In genomic region chr16:78288915-78289314, GRCh38 we compare ENCODE assay signal across 22 cellular contexts.
DNase-seq lines count a peak whose midpoint lies in the region; ATAC-seq, FAIRE-seq and TF ChIP-seq lines count a peak whose summit lies in the region.
"Had no signal": no experiment of that assay in that cellular context is flagged by ENCODE, and none has a peak within 500 bp of the region (broad histone marks: within the 10 kb centered on the region; RNA-seq: fewer than 3 reads in every experiment).

No MANE protein-coding gene starts in this region.

- H3K4me2 ChIP-seq in HepG2 (ENCODE audit: low read depth, low read length) (no peak overlapping the region), neural progenitor cell (peak overlapping the region; percentile 58), Karpas-422 (ENCODE audit: low read depth, low read length, poor library complexity, severe bottlenecking) (no peak overlapping the region)
- H3K4me2 ChIP-seq: A549; BLaER1 treated with 17β-estradiol and CSF1 and Interleukin-3, amounts not matched to agents 10 nM and 100 nM had no signal

- in situ Hi-C loops in HepG2 (cut with HindIII; ENCODE audit: extremely low pct_ligation_motif_present, low pct_unique_long_range_greater_than_20kb) = no loop called here

- no peak overlapping the region for H3K27ac ChIP-seq in HepG2 (ENCODE audit: extremely low read length, insufficient read depth, low read length)
- H3K27ac ChIP-seq in right lobe of liver = no peak overlapping the region
- H3K27ac ChIP-seq in neural progenitor cell = no peak overlapping the region
- H3K27ac ChIP-seq in tibial artery = peak overlapping the region; percentile 65
- H3K27ac ChIP-seq in Karpas-422 (ENCODE audit: low read length) = no peak overlapping the region
- H3K27ac ChIP-seq: A549; BLaER1 treated with 17β-estradiol and CSF1 and Interleukin-3, amounts not matched to agents 10 nM and 100 nM; SJCRH30 had no signal

- H4K20me1 ChIP-seq in HepG2 (ENCODE audit: insufficient read depth, low read length) (no peaks in the 10 kb centered on the region), neural progenitor cell (ENCODE audit: low read depth) (no peaks in the 10 kb centered on the region), Karpas-422 (ENCODE audit: insufficient read depth, low read depth, low read length) (no peaks in the 10 kb centered on the region)
- H4K20me1 ChIP-seq: BLaER1 treated with 17β-estradiol and CSF1 and Interleukin-3, amounts not matched to agents 10 nM and 100 nM had no signal

- no peak for FAIRE-seq in HepG2 (lab: Jason Lieb, UNC)
- FAIRE-seq: A549 had no signal

- intact Hi-C loops in HepG2 (cut with micrococcal nuclease; ENCODE audit: unreplicated experiment) = loop anchor here (5.0 kb wide), 1 partner anchor 193 kb away; no protein-coding TSS in a partner anchor
- intact Hi-C loops in right lobe of liver (cut with DNase I) = no loop called here
- intact Hi-C loops in head of caudate nucleus (cut with DNase I) = no loop called here
- intact Hi-C loops in tibial artery (cut with DNase I; ENCODE audit: low total_unique reads) = no loop called here

- H3K9ac ChIP-seq in HepG2 (ENCODE audit: insufficient read depth, low read depth, low read length) (no peak overlapping the region), neural progenitor cell (no peak overlapping the region), Karpas-422 (ENCODE audit: low read length) (no peak overlapping the region)
- H3K9ac ChIP-seq: BLaER1 treated with 17β-estradiol and CSF1 and Interleukin-3, amounts not matched to agents 10 nM and 100 nM had no signal

- 97% methylated on average over 10 of the region's 10 CpGs for WGBS in HepG2 (ENCODE audit: low lambda C conversion rate)
- WGBS in right lobe of liver (ENCODE audit: insufficient coverage, low coverage, low lambda C conversion rate, missing lambda C conversion rate) = 86% methylated on average over 7 of the region's 10 CpGs

- TF ChIP-seq RAD21 in HepG2 (CRISPR knock-in tag; IDR thresholded peaks at IDR 0.05) = no peak

- peaks cover under 1% of the 10 kb centered on the region for H3K36me3 Mint-ChIP-seq in neural progenitor cell
- H3K36me3 Mint-ChIP-seq: CD8-positive, alpha-beta T cell had no signal

- CTCF ChIA-PET in HepG2 (lab: Yijun Ruan, JAX; ENCODE audit: low intra/inter-chr PET ratio, low total read pairs) = no interaction called here

- POLR2A ChIA-PET in HepG2 (lab: Yijun Ruan, JAX) = no interaction called here

- H3K27ac Mint-ChIP-seq in neural progenitor cell = peak overlapping the region; percentile 65
- H3K27ac Mint-ChIP-seq: CD8-positive, alpha-beta T cell had no signal

- ATAC-seq in HepG2 = no peak
- no peak for ATAC-seq in right lobe of liver
- no peak for ATAC-seq in HG03460 (IDR thresholded peaks at IDR 0.05; ENCODE audit: unreplicated experiment)
- ATAC-seq: A549; CD8-positive, alpha-beta T cell had no signal

- H3K4me3 Mint-ChIP-seq in neural progenitor cell = no peak overlapping the region
- H3K4me3 Mint-ChIP-seq: CD8-positive, alpha-beta T cell had no signal

- DNase-seq in HepG2 (ENCODE audit: low spot score) (no peak), right lobe of liver (no peak), head of caudate nucleus (peak in 24 of 42 donors; percentile 3 to 54 (median 30)), neural progenitor cell (ENCODE audit: low spot score) (no peak), tibial artery (peak in 1 of 2 donors; percentile 71), A172 (ENCODE audit: low spot score) (no peak), Karpas-422 (no peak)
- DNase-seq: Calu3; CD8-positive, alpha-beta T cell; DND-41; IMR-90; MG63; NCI-H1048; NCI-H1436 treated with DMSO at 0.1 percent for 48 hours; NCI-H2029; NCI-H345; NCI-H524 treated with DMSO at 0.1 percent for 48 hours; SJCRH30 had no signal

- H3K36me3 ChIP-seq in HepG2 (replicated peaks in 1 of 2; ENCODE audit: control insufficient read depth in 1 of 2, insufficient read depth in 2 of 2, low read length in 2 of 2) (no peaks in the 10 kb centered on the region), right lobe of liver (no peaks in the 10 kb centered on the region), neural progenitor cell (no peaks in the 10 kb centered on the region), tibial artery (no peaks in the 10 kb centered on the region), Karpas-422 (ENCODE audit: insufficient read depth, low read length) (no peaks in the 10 kb centered on the region)
- H3K36me3 ChIP-seq: BLaER1 treated with 17β-estradiol and CSF1 and Interleukin-3, amounts not matched to agents 10 nM and 100 nM; HAP-1; MG63; SJCRH30 had no signal

- peaks cover under 1% of the 10 kb centered on the region for H3K9me3 Mint-ChIP-seq in neural progenitor cell
- H3K9me3 Mint-ChIP-seq: CD8-positive, alpha-beta T cell had no signal

- H3K4me3 ChIP-seq in HepG2 (replicated peaks in 1 of 3; ENCODE audit: insufficient read depth in 1 of 3, low read depth in 2 of 3, low read length in 3 of 3) (no peak overlapping the region), right lobe of liver (no peak overlapping the region), neural progenitor cell (no peak overlapping the region), tibial artery (peak overlapping the region in 1 of 2 donors; percentile 30), Karpas-422 (ENCODE audit: low read length) (no peak overlapping the region)
- H3K4me3 ChIP-seq: A549; BLaER1 treated with 17β-estradiol and CSF1 and Interleukin-3, amounts not matched to agents 10 nM and 100 nM; HAP-1; MG63; SJCRH30 had no signal

- no TSS peak for BruUV-seq in HepG2 (replicated peaks; lab: Mats Ljungman, UMichigan)

- H3K27me3 Mint-ChIP-seq in neural progenitor cell (ENCODE audit: insufficient read depth, low read depth) = no peaks in the 10 kb centered on the region

- H3K79me2 ChIP-seq in HepG2 (ENCODE audit: insufficient read depth, low read length) = no peaks in the 10 kb centered on the region
- no peaks in the 10 kb centered on the region for H3K79me2 ChIP-seq in neural progenitor cell (ENCODE audit: low read depth)
- H3K79me2 ChIP-seq in Karpas-422 (ENCODE audit: low read length) = no peaks in the 10 kb centered on the region

- H3K9me3 ChIP-seq in HepG2 (ENCODE audit: low read length) = no peaks in the 10 kb centered on the region
- no peaks in the 10 kb centered on the region for H3K9me3 ChIP-seq in right lobe of liver
- H3K9me3 ChIP-seq in neural progenitor cell (ENCODE audit: low read depth) = no peaks in the 10 kb centered on the region
- no peaks in the 10 kb centered on the region for H3K9me3 ChIP-seq in tibial artery
- no peaks in the 10 kb centered on the region for H3K9me3 ChIP-seq in Karpas-422 (ENCODE audit: low read length)
- H3K9me3 ChIP-seq: A549; BLaER1 treated with 17β-estradiol and CSF1 and Interleukin-3, amounts not matched to agents 10 nM and 100 nM; HAP-1; MG63; SJCRH30 had no signal

- H2AFZ ChIP-seq in HepG2 (ENCODE audit: low read length) (no peak overlapping the region), neural progenitor cell (replicated peaks) (no peak overlapping the region), Karpas-422 (ENCODE audit: low read length) (no peak overlapping the region)

- peaks cover 25% of the 10 kb centered on the region for H3F3A ChIP-seq in neural progenitor cell (ENCODE audit: low read depth)

- no peaks in the 10 kb centered on the region for H3K9me2 ChIP-seq in Karpas-422 (replicated peaks; ENCODE audit: insufficient read depth, low read length)

- TF ChIP-seq CTCF in HepG2 (CRISPR knock-in tag; IDR thresholded peaks at IDR 0.05) = no peak
- no peak for TF ChIP-seq CTCF in right lobe of liver (IDR thresholded peaks at IDR 0.05)
- TF ChIP-seq CTCF in neural progenitor cell (IDR thresholded peaks at IDR 0.05) = no peak
- no peak for TF ChIP-seq CTCF in tibial artery (IDR thresholded peaks at IDR 0.05)

- TF ChIP-seq POLR2A in HepG2 (IDR thresholded peaks at IDR 0.05; ENCODE audit: insufficient read depth in 1 of 2, low read depth in 2 of 2, low read length in 2 of 2) (no peak), right lobe of liver (IDR thresholded peaks at IDR 0.05) (no peak)

- no peak for TF ChIP-seq EP300 in HepG2 (IDR thresholded peaks at IDR 0.05; ENCODE audit: low read depth in 2 of 2, low read length in 2 of 2)
- TF ChIP-seq EP300 in HepG2 (CRISPR knock-in tag; IDR thresholded peaks at IDR 0.05; ENCODE audit: borderline replicate concordance) = no peak

- H3K4me1 ChIP-seq in HepG2 (ENCODE audit: insufficient read depth, low read length) = peaks cover 66% of the 10 kb centered on the region
- peaks cover 0 to 44% (median 11%) of the 10 kb centered on the region in 4 donors for H3K4me1 ChIP-seq in right lobe of liver
- peaks cover 55% of the 10 kb centered on the region for H3K4me1 ChIP-seq in neural progenitor cell
- peaks cover 0 to 53% (median 13%) of the 10 kb centered on the region in 4 donors for H3K4me1 ChIP-seq in tibial artery
- H3K4me1 ChIP-seq in Karpas-422 (ENCODE audit: low read length) = no peaks in the 10 kb centered on the region
- H3K4me1 ChIP-seq: BLaER1 treated with 17β-estradiol and CSF1 and Interleukin-3, amounts not matched to agents 10 nM and 100 nM; HAP-1; SJCRH30 had no signal

- H3K27me3 ChIP-seq in HepG2 (ENCODE audit: control insufficient read depth in 1 of 2, insufficient read depth in 2 of 2, low read length in 2 of 2) (no peaks in the 10 kb centered on the region), right lobe of liver (no peaks in the 10 kb centered on the region), neural progenitor cell (no peaks in the 10 kb centered on the region), tibial artery (no peaks in the 10 kb centered on the region), Karpas-422 (ENCODE audit: low read length) (no peaks in the 10 kb centered on the region)
- H3K27me3 ChIP-seq: BLaER1 treated with 17β-estradiol and CSF1 and Interleukin-3, amounts not matched to agents 10 nM and 100 nM; MG63; SJCRH30 had no signal

- peaks cover 61% of the 10 kb centered on the region for H3K4me1 Mint-ChIP-seq in neural progenitor cell

TF ChIP-seq in HepG2, 621 proteins besides CTCF, POLR2A, EP300 and RAD21 (continues in another document):
- 0 out of 2 replicates have a peak, but pooled peaks have one; percentile 51 for TF ChIP-seq BRCA1 (CRISPR knock-in tag; IDR thresholded peaks at IDR 0.05)
- TF ChIP-seq ZBTB3 (CRISPR knock-in tag; IDR thresholded peaks at IDR 0.05; ENCODE audit: borderline replicate concordance, low read depth) = no peak
- no peak for TF ChIP-seq TEF (CRISPR knock-in tag; IDR thresholded peaks at IDR 0.05)

Comparison
In these comparisons a context has a peak if more than half of its experiments do, and no peak if none do; other contexts are left out.
1. DNase-seq: peak in head of caudate nucleus (24 of 42); none in HepG2 (single experiment), right lobe of liver (0 of 3), neural progenitor cell (single experiment), A172 (single experiment) and Karpas-422 (single experiment).
2. H3K27ac ChIP-seq: peak in tibial artery (2 of 2); none in HepG2 (single experiment), right lobe of liver (0 of 3), neural progenitor cell (single experiment) and Karpas-422 (single experiment).